9 cellular contexts compared by ENCODE assay signal in the genomic region with DNA sequence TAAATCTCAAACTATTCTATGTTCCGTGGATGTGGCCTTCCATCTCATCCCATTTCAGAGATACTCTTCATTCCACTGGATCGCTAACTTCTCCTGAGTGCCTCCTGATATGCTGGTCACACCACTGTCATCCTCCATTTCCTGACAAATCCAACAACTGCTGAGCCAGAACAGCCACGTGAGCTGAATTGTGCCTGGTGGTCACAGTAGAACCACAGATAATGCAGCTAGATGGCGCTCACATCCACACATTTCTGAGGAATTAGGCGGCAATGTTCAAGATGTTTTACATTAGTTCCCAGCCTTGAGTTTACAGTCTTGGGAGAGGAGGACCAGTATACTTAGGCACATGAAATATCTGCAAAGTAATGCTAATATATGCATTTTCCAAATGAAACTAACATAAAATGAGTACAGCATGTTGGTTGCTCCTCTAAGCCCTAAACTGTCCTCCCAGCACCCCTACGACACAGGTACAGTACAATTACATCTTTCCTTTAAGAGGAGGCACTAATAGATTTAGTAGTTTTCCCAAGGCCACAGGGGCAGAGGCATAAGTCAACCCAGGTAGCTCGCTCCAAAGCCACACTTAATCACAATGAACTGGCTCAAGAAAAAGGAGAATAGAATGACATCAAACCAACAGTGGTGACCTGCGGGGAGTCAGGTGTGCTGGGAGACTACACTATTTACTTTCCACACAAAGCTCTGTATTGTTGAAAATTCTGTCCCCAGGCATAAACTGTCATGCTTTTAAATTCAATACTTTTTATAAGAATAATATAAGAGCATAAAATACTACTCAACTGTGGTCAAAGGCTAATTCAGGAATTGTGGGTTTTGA.
DNase-seq lines count a peak whose midpoint lies in the region; ATAC-seq and TF ChIP-seq lines count a peak whose summit lies in the region.
"Had no signal": no experiment of that assay in that cellular context is flagged by ENCODE, and none has a peak within 500 bp of the region (broad histone marks: within the 10 kb centered on the region; RNA-seq: fewer than 3 reads in every experiment).

No MANE protein-coding gene starts in this region.

- ATAC-seq in GM21515 (IDR thresholded peaks at IDR 0.05; ENCODE audit: unreplicated experiment) (peak; percentile 61), HG03196 (IDR thresholded peaks at IDR 0.05; ENCODE audit: unreplicated experiment) (no peak)

- H3K9me3 ChIP-seq in left ventricle myocardium inferior (replicated peaks), result no peaks in the 10 kb centered on the region

- no peak overlapping the region for H3K27ac ChIP-seq in left ventricle myocardium inferior (replicated peaks)

- H3K4me1 ChIP-seq in left ventricle myocardium inferior, result peaks cover 7% of the 10 kb centered on the region

- H3K36me3 ChIP-seq in left ventricle myocardium inferior, result no peaks in the 10 kb centered on the region

- H3K27me3 ChIP-seq in left ventricle myocardium inferior (ENCODE audit: low read depth), result peaks cover 18% of the 10 kb centered on the region

- intact Hi-C loops in left ventricle myocardium inferior (cut with micrococcal nuclease), result no loop called here

- DNase-seq in CMK (ENCODE audit: low read depth), result peak; percentile 33
- peak; percentile 73 for DNase-seq in MV-4-11 (lab: John Stamatoyannopoulos, UW)
- peak; percentile 45 for DNase-seq in SKM-1 (lab: John Stamatoyannopoulos, UW; ENCODE audit: unreplicated experiment)
- peak; percentile 86 for DNase-seq in amniotic epithelial cell (ENCODE audit: low read depth)
- peak; percentile 50 for DNase-seq in left ventricle myocardium inferior
- peak; percentile 80 for DNase-seq in renal cortical epithelial cell (ENCODE audit: low read depth)
- DNase-seq: activated B cell treated with CpG ODN at 0.5 μM for 24 hours had no signal

- H3K4me3 ChIP-seq in left ventricle myocardium inferior, result no peak overlapping the region

- peak; percentile 82 for TF ChIP-seq CTCF in left ventricle myocardium inferior (IDR thresholded peaks at IDR 0.05; ENCODE audit: borderline replicate concordance)

Comparison
In these comparisons a context has a peak if more than half of its experiments do, and no peak if none do; other contexts are left out.
1. DNase-seq: peak in every context shown above with its lines; median percentile 86 in amniotic epithelial cell; 80 in renal cortical epithelial cell; 73 in MV-4-11; 50 in left ventricle myocardium inferior; 45 in SKM-1; 33 in CMK.